In genomic region chr11:94883878-94884277, GRCh38 we compare ENCODE assay signal across 32 cellular contexts.
"Had no signal": no experiment of that assay in that cellular context is flagged by ENCODE, and none has a peak within 500 bp of the region (broad histone marks: within the 10 kb centered on the region; RNA-seq: fewer than 3 reads in every experiment).

No MANE protein-coding gene starts in this region.

- DNase-seq: activated CD4-positive, alpha-beta T cell treated with anti-CD3 and anti-CD28 coated beads, Interleukin-2, amount 50 U/mL, for 4 hours; activated CD8-positive, alpha-beta memory T cell treated with anti-CD3 and anti-CD28 coated beads for 24 hours; activated effector memory CD4-positive, alpha-beta T cell treated with Interleukin-2 at 50 U/mL for 16 hours; activated naive CD4-positive, alpha-beta T cell treated with anti-CD3 and anti-CD28 coated beads for 36 hours; activated naive CD8-positive, alpha-beta T cell treated with anti-CD3 and anti-CD28 coated beads, Interleukin-2, amount 10 ng/mL, durations not matched to agents 7 days and 5 days; brain microvascular endothelial cell; dorsolateral prefrontal cortex; effector memory CD8-positive, alpha-beta T cell; foreskin melanocyte; heart right ventricle; left lung; lower lobe of right lung; mesendoderm; pancreas; sigmoid colon; small intestine; stimulated activated CD4-positive, alpha-beta T cell treated with anti-CD3 and anti-CD28 coated beads, Interleukin-1b, Interleukin-23, amount 100 ng/mL, for 48 hours; stimulated activated CD4-positive, alpha-beta T cell treated with anti-CD3 and anti-CD28 coated beads, Interleukin-4, amount 100 ng/mL, for 4 hours; stimulated activated CD8-positive, alpha-beta memory T cell treated with anti-CD3 and anti-CD28 coated beads, Interleukin-4, amount 100 ng/mL, for 48 hours; stimulated activated naive B cell treated with anti-CD40 and anti-IgM and Interleukin-4, amounts not matched to agents 10 μg/mL and 1 μg/mL and 100 μg/mL, for 72 hours; stomach; T-helper 17 cell; T1000; thyroid gland; upper lobe of left lung had no signal

- H3K9me3 ChIP-seq: ascending aorta, lower lobe of right lung, pancreas, prostate gland, stomach, thyroid gland, upper lobe of left lung, vagina had no signal

- H3K9me3 Mint-ChIP-seq: activated naive CD8-positive, alpha-beta T cell treated with anti-CD3 and anti-CD28 coated beads, Interleukin-2, amount 10 ng/mL, durations not matched to agents 7 days and 5 days had no signal

- H3K27me3 Mint-ChIP-seq: effector memory CD8-positive, alpha-beta T cell; stimulated activated naive B cell treated with anti-CD40 and anti-IgM and Interleukin-4, amounts not matched to agents 10 μg/mL and 1 μg/mL and 100 μg/mL, for 72 hours had no signal

- ATAC-seq: effector memory CD8-positive, alpha-beta T cell; esophagus mucosa; heart right ventricle; stimulated activated naive B cell treated with anti-CD40 and anti-IgM and Interleukin-4, amounts not matched to agents 10 μg/mL and 1 μg/mL and 100 μg/mL, for 72 hours; T-helper 17 cell; WTC11 had no signal

- H3K4me3 ChIP-seq: ascending aorta, coronary artery, dorsolateral prefrontal cortex, heart right ventricle, left lung, lower lobe of right lung, pancreas, prostate gland, sigmoid colon, stomach, thyroid gland, upper lobe of left lung, vagina had no signal

- H3K27me3 ChIP-seq: ascending aorta, brain microvascular endothelial cell, dorsolateral prefrontal cortex, heart right ventricle, left lung, pancreas, sigmoid colon, stomach, thyroid gland, upper lobe of left lung, vagina had no signal

- H3K4me1 ChIP-seq: ascending aorta, left lung, lower lobe of right lung, pancreas, prostate gland, thyroid gland, upper lobe of left lung, vagina had no signal

- H3K27ac Mint-ChIP-seq: activated naive CD4-positive, alpha-beta T cell treated with anti-CD3 and anti-CD28 coated beads for 36 hours; activated naive CD8-positive, alpha-beta T cell treated with anti-CD3 and anti-CD28 coated beads, Interleukin-2, amount 10 ng/mL, durations not matched to agents 7 days and 5 days; effector memory CD8-positive, alpha-beta T cell; stimulated activated naive B cell treated with anti-CD40 and anti-IgM and Interleukin-4, amounts not matched to agents 10 μg/mL and 1 μg/mL and 100 μg/mL, for 72 hours; T-helper 17 cell; WTC11 had no signal

- H3K4me3 Mint-ChIP-seq: activated naive CD4-positive, alpha-beta T cell treated with anti-CD3 and anti-CD28 coated beads for 36 hours; activated naive CD8-positive, alpha-beta T cell treated with anti-CD3 and anti-CD28 coated beads, Interleukin-2, amount 10 ng/mL, durations not matched to agents 7 days and 5 days; effector memory CD8-positive, alpha-beta T cell; nephron; stimulated activated naive B cell treated with anti-CD40 and anti-IgM and Interleukin-4, amounts not matched to agents 10 μg/mL and 1 μg/mL and 100 μg/mL, for 72 hours; T-helper 17 cell; WTC11 had no signal

- H3K36me3 ChIP-seq: prostate gland, thyroid gland, vagina had no signal

- H3K27ac ChIP-seq: ascending aorta, brain microvascular endothelial cell, coronary artery, dorsolateral prefrontal cortex, heart right ventricle, left lung, lower lobe of right lung, pancreas, prostate gland, sigmoid colon, thyroid gland, upper lobe of left lung, vagina had no signal

- H3K36me3 Mint-ChIP-seq: activated naive CD8-positive, alpha-beta T cell treated with anti-CD3 and anti-CD28 coated beads, Interleukin-2, amount 10 ng/mL, durations not matched to agents 7 days and 5 days; stimulated activated naive B cell treated with anti-CD40 and anti-IgM and Interleukin-4, amounts not matched to agents 10 μg/mL and 1 μg/mL and 100 μg/mL, for 72 hours had no signal
